Comparison of ENCODE assay signal across 1 cellular context in the genomic region with DNA sequence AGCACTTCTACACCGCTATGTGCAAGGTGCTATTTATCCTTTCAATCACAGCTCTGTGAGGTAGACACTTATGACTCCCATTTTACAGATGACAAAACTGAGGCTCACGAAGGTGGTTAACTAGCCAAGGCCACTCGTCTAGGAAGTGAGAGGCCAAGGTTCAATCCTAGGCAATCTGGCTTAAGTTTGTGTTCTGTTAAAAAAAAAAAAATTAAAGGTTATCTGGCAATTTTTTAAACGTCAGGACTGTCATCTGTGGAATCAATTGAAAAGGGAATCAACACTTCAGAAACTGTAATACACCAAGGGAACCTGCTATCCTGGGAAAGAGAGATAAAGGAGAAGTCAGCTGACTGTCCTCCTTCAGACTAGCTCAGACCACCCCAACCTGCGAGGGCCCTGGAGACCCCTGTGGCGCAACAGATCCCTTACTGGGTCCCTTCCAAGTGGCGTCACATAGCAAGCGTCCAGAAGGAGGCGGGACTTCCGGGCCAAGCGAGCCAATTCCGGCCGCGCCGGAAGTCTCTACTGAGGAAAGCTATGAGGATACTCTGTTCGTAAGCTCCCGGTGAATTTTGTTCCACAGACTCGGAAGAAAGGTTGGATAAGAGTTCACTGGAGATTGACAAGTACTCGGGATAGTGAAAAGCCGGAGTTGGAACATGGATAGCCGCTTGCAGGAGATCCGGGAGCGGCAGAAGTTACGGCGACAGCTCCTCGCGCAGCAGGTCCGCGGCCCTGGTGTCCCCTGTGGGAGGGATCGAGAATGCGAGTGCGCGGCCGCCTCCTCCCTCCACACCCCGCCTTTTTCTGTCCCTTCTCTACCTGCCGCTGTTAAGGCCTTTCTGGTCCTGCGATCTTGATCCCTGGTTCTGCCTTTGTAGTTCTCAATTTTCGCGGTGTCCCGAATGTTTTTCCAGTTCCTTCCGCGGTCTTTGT.
TF ChIP-seq lines count a peak whose summit lies in the region.

Gene METTL14 (plus strand): TSS at position 520 of the 939 bp plus-strand sequence. CDS start 143 bp downstream, at position 663.

TF ChIP-seq in K562, 482 proteins besides CTCF, POLR2A, EP300 and RAD21 (continued from another document and continues in another):
- TF ChIP-seq ZNF398 (CRISPR knock-in tag; IDR thresholded peaks at IDR 0.05), result no peak
- TF ChIP-seq MYC (IDR thresholded peaks at IDR 0.05; ENCODE audit: low read depth, low read length), result peak; percentile 50
- no peak for TF ChIP-seq MYC (CRISPR knock-in tag; IDR thresholded peaks at IDR 0.05; ENCODE audit: borderline replicate concordance, low read depth)
- TF ChIP-seq, protein P1, sequence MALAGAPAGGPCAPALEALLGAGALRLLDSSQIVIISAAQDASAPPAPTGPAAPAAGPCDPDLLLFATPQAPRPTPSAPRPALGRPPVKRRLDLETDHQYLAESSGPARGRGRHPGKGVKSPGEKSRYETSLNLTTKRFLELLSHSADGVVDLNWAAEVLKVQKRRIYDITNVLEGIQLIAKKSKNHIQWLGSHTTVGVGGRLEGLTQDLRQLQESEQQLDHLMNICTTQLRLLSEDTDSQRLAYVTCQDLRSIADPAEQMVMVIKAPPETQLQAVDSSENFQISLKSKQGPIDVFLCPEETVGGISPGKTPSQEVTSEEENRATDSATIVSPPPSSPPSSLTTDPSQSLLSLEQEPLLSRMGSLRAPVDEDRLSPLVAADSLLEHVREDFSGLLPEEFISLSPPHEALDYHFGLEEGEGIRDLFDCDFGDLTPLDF (CRISPR knock-in tag; IDR thresholded peaks at IDR 0.05), result no peak
- TF ChIP-seq MTA3 (IDR thresholded peaks at IDR 0.05; ENCODE audit: borderline replicate concordance), result peak; percentile 32; the same call in 1 of the 2 replicates
- peak; percentile 59 for TF ChIP-seq SP2 (IDR thresholded peaks at IDR 0.05; ENCODE audit: extremely low read depth, low read depth, low read length, poor library complexity, severe bottlenecking)
- no peak for TF ChIP-seq FOXJ2 (tag; IDR thresholded peaks at IDR 0.05)
- 0 out of 2 replicates have a peak, but pooled peaks have one; percentile 39 for TF ChIP-seq USF1 (CRISPR knock-in tag; IDR thresholded peaks at IDR 0.05)
- TF ChIP-seq ETS2 (tag; IDR thresholded peaks at IDR 0.05; ENCODE audit: borderline replicate concordance, poor library complexity, severe bottlenecking), result no peak
- no peak for TF ChIP-seq TRIM28 (IDR thresholded peaks at IDR 0.05)
- TF ChIP-seq NR2C2 (CRISPR knock-in tag; IDR thresholded peaks at IDR 0.05), result no peak
- TF ChIP-seq NR2C2 (tag; IDR thresholded peaks at IDR 0.05), result peak; percentile 63; the same call in 1 of the 2 replicates
- TF ChIP-seq ZNF76 (CRISPR knock-in tag; IDR thresholded peaks at IDR 0.05; ENCODE audit: borderline replicate concordance), result no peak
- TF ChIP-seq ZNF644 (tag; IDR thresholded peaks at IDR 0.05; ENCODE audit: low read depth), result no peak
- peak; percentile 91 for TF ChIP-seq PML (IDR thresholded peaks at IDR 0.05; ENCODE audit: low read length)
- TF ChIP-seq ZNF449 (CRISPR knock-in tag; IDR thresholded peaks at IDR 0.05), result no peak
- TF ChIP-seq C11orf30 (IDR thresholded peaks at IDR 0.05; ENCODE audit: low read depth), result peak; percentile 97
- TF ChIP-seq MXI1 (IDR thresholded peaks at IDR 0.05; ENCODE audit: low read depth, low read length), result no peak
- TF ChIP-seq HDAC2 (IDR thresholded peaks at IDR 0.05), result peak; percentile 98
- no peak for TF ChIP-seq TAF7 (tag; IDR thresholded peaks at IDR 0.05)
- no peak for TF ChIP-seq SNIP1 (IDR thresholded peaks at IDR 0.05; ENCODE audit: low read depth)
- TF ChIP-seq HNRNPUL1 (IDR thresholded peaks at IDR 0.05; ENCODE audit: low read length), result no peak
- TF ChIP-seq KDM1A (IDR thresholded peaks at IDR 0.05), result peak; percentile 94 to 97
- TF ChIP-seq SMAD4 (CRISPR knock-in tag; conservative IDR thresholded peaks at IDR 0.05), result no peak
- TF ChIP-seq HCFC1 (IDR thresholded peaks at IDR 0.05; ENCODE audit: low read depth, low read length), result peak; percentile 75
- no peak; the same call in 1 of the 2 replicates for TF ChIP-seq NFRKB (IDR thresholded peaks at IDR 0.05; ENCODE audit: low read depth)
- no peak for TF ChIP-seq SNRNP70 (optimal IDR thresholded peaks at IDR 0.05; ENCODE audit: low read depth, low read length)
- TF ChIP-seq TAF1 (IDR thresholded peaks at IDR 0.05; ENCODE audit: control insufficient read depth, extremely low read depth, insufficient read depth, low read length, severe bottlenecking), result peak; percentile 75
- TF ChIP-seq MITF (IDR thresholded peaks at IDR 0.05), result no peak
- no peak for TF ChIP-seq BRF2 (IDR thresholded peaks at IDR 0.05; ENCODE audit: borderline replicate concordance, insufficient read depth, insufficient read length)
- peak; percentile 25 for TF ChIP-seq BRD9 (IDR thresholded peaks at IDR 0.05; ENCODE audit: low read depth, partially characterized antibody)
- no peak for TF ChIP-seq ERF (CRISPR knock-in tag; IDR thresholded peaks at IDR 0.05)
- TF ChIP-seq ZNF24 (IDR thresholded peaks at IDR 0.05), result no peak
- TF ChIP-seq BRD4 (IDR thresholded peaks at IDR 0.05), result no peak
- no peak for TF ChIP-seq NCOA2 (IDR thresholded peaks at IDR 0.05; ENCODE audit: partially characterized antibody in 2 of 2)
- peak; percentile 50 for TF ChIP-seq TBP (optimal IDR thresholded peaks at IDR 0.05; ENCODE audit: low read depth, low read length)
- TF ChIP-seq JUN (IDR thresholded peaks at IDR 0.05; ENCODE audit: borderline replicate concordance, low read depth, low read length), result 0 out of 2 replicates have a peak, but pooled peaks have one; percentile 30
- TF ChIP-seq JUN (CRISPR knock-in tag; IDR thresholded peaks at IDR 0.05; ENCODE audit: borderline replicate concordance), result no peak
- TF ChIP-seq FOXM1 (IDR thresholded peaks at IDR 0.05; ENCODE audit: low read depth), result peak; percentile 54; the same call in 1 of the 2 replicates
- TF ChIP-seq FOXM1 (CRISPR knock-in tag; IDR thresholded peaks at IDR 0.05; ENCODE audit: low read depth), result no peak
- TF ChIP-seq VEZF1 (CRISPR knock-in tag; IDR thresholded peaks at IDR 0.05), result peak; percentile 59
- TF ChIP-seq NBN (IDR thresholded peaks at IDR 0.05; ENCODE audit: low read depth), result peak; percentile 49; the same call in 1 of the 2 replicates
- no peak for TF ChIP-seq HMGXB4 (CRISPR knock-in tag; IDR thresholded peaks at IDR 0.05)
- TF ChIP-seq ETV5 (CRISPR knock-in tag; IDR thresholded peaks at IDR 0.05; ENCODE audit: low read depth), result 0 out of 2 replicates have a peak, but pooled peaks have one; percentile 13
- no peak for TF ChIP-seq ZNF384 (IDR thresholded peaks at IDR 0.05; ENCODE audit: low read depth, low read length)
- TF ChIP-seq, protein P2, sequence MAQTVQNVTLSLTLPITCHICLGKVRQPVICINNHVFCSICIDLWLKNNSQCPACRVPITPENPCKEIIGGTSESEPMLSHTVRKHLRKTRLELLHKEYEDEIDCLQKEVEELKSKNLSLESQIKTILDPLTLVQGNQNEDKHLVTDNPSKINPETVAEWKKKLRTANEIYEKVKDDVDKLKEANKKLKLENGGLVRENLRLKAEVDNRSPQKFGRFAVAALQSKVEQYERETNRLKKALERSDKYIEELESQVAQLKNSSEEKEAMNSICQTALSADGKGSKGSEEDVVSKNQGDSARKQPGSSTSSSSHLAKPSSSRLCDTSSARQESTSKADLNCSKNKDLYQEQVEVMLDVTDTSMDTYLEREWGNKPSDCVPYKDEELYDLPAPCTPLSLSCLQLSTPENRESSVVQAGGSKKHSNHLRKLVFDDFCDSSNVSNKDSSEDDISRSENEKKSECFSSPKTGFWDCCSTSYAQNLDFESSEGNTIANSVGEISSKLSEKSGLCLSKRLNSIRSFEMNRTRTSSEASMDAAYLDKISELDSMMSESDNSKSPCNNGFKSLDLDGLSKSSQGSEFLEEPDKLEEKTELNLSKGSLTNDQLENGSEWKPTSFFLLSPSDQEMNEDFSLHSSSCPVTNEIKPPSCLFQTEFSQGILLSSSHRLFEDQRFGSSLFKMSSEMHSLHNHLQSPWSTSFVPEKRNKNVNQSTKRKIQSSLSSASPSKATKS (CRISPR knock-in tag; IDR thresholded peaks at IDR 0.05), result no peak
- TF ChIP-seq FOXK1 (CRISPR knock-in tag; IDR thresholded peaks at IDR 0.05; ENCODE audit: borderline replicate concordance), result no peak
- TF ChIP-seq HDAC3 (IDR thresholded peaks at IDR 0.05; ENCODE audit: borderline replicate concordance, partially characterized antibody), result no peak
- no peak for TF ChIP-seq RHOXF2B (CRISPR knock-in tag; conservative IDR thresholded peaks at IDR 0.05)
- peak in 1 of 2 experiments; percentile 77; a peak in 1 of 4 replicates for TF ChIP-seq TEAD1 (CRISPR knock-in tag; IDR thresholded peaks at IDR 0.05)
- no peak for TF ChIP-seq DLX4 (CRISPR knock-in tag; IDR thresholded peaks at IDR 0.05)
- no peak for TF ChIP-seq SRSF9 (IDR thresholded peaks at IDR 0.05; ENCODE audit: borderline replicate concordance, low read depth, low read length)
- peak; percentile 98 for TF ChIP-seq CREM (IDR thresholded peaks at IDR 0.05; ENCODE audit: low read depth)
